9 cellular contexts compared by ENCODE assay signal in genomic region chr6:106608080-106608668, GRCh38. TPM values are rescaled to one million over a fixed set of nuclear protein-coding genes. Genes with fewer than 3 reads are reported as not detected.
A peak's percentile ranks its signal among the peaks of the same experiment; 100 is the strongest.
DNase-seq lines count a peak whose midpoint lies in the region; ATAC-seq and TF ChIP-seq lines count a peak whose summit lies in the region.
"Had no signal": no experiment of that assay in that cellular context is flagged by ENCODE, and none has a peak within 500 bp of the region (broad histone marks: within the 10 kb centered on the region; RNA-seq: fewer than 3 reads in every experiment).

No MANE protein-coding gene starts in this region.

- intact Hi-C loops in PC-9 (cut with micrococcal nuclease; ENCODE audit: unreplicated experiment) (loop anchor here (1.0 to 2.0 kb wide), 2 partner anchors 191 to 371 kb away; no protein-coding TSS in a partner anchor), natural killer cell (cut with micrococcal nuclease) (loop anchor here (5.0 kb wide), 1 partner anchor 369 kb away; no protein-coding TSS in a partner anchor)

- H3K36me3 Mint-ChIP-seq in natural killer cell, result no peaks in the 10 kb centered on the region

- peak; percentile 56 for TF ChIP-seq CTCF in HL-60 (IDR thresholded peaks at IDR 0.05; ENCODE audit: insufficient read depth, low read length)
- TF ChIP-seq CTCF in PC-9 (conservative IDR thresholded peaks at IDR 0.05), result peak; percentile 89
- TF ChIP-seq CTCF in natural killer cell (IDR thresholded peaks at IDR 0.05), result peak; percentile 76

- no TSS peak for BruUV-seq in PC-9 (replicated peaks; lab: Mats Ljungman, UMichigan)

- no peaks in the 10 kb centered on the region for H3K9me3 Mint-ChIP-seq in natural killer cell
- H3K9me3 Mint-ChIP-seq: dendritic cell treated with granulocyte-macrophage colony-stimulating factor and Interleukin-4, amounts not matched to agents 40 ng/mL and 50 ng/mL, for 4 days had no signal

- no peaks in the 10 kb centered on the region for H3K9me2 ChIP-seq in PC-9 (ENCODE audit: insufficient read depth)

- peak; percentile 32 for DNase-seq in NCI-H2196 (lab: John Stamatoyannopoulos, UW; ENCODE audit: unreplicated experiment)
- DNase-seq in NCI-H2196 treated with DMSO at 0.1 percent for 48 hours (lab: John Stamatoyannopoulos, UW; ENCODE audit: unreplicated experiment), result no peak
- peak; percentile 37 to 70 for DNase-seq in HL-60 (ENCODE audit: low read depth in 1 of 2, low spot score in 1 of 2)
- DNase-seq in PC-9, result peak; percentile 10 to 47
- DNase-seq in dermis blood vessel endothelial cell, result peak; percentile 78
- no peak for DNase-seq in natural killer cell
- DNase-seq in superior temporal gyrus (ENCODE audit: extremely low spot score), result no peak

- H3K27ac ChIP-seq in HL-60 (replicated peaks) (no peak overlapping the region), PC-9 (no peak overlapping the region)

- no peak overlapping the region for H2AFZ ChIP-seq in PC-9

- H3K4me1 ChIP-seq in PC-9 (replicated peaks; ENCODE audit: insufficient read depth), result no peaks in the 10 kb centered on the region

- no peak overlapping the region for H3K27ac Mint-ChIP-seq in natural killer cell
- H3K27ac Mint-ChIP-seq: dendritic cell treated with granulocyte-macrophage colony-stimulating factor and Interleukin-4, amounts not matched to agents 40 ng/mL and 50 ng/mL, for 4 days had no signal

- H3K9me3 ChIP-seq in PC-9 (ENCODE audit: insufficient read depth, low read depth), result no peaks in the 10 kb centered on the region

- H3K4me3 Mint-ChIP-seq in natural killer cell, result no peak overlapping the region
- H3K4me3 Mint-ChIP-seq: dendritic cell treated with granulocyte-macrophage colony-stimulating factor and Interleukin-4, amounts not matched to agents 40 ng/mL and 50 ng/mL, for 4 days had no signal

- peak; percentile 53 for ATAC-seq in GM18873 (IDR thresholded peaks at IDR 0.05; ENCODE audit: low FRiP score, unreplicated experiment)
- ATAC-seq in natural killer cell, result peak; percentile 83 to 92 (median 87)

- no peaks in the 10 kb centered on the region for H3K27me3 Mint-ChIP-seq in natural killer cell (ENCODE audit: low read depth in 2 of 2)
- H3K27me3 Mint-ChIP-seq: dendritic cell treated with granulocyte-macrophage colony-stimulating factor and Interleukin-4, amounts not matched to agents 40 ng/mL and 50 ng/mL, for 4 days had no signal

- CTCF ChIA-PET in PC-9 (lab: Charles Lee), result interaction anchor here (1.5 to 1.6 kb wide), 2 partner anchors 196 to 371 kb away, joined by 4 to 5 read pairs; no protein-coding TSS in a partner anchor

- H3K4me1 Mint-ChIP-seq in natural killer cell, result peaks cover 5% of the 10 kb centered on the region in 2 donors

- H3F3A ChIP-seq in PC-9 (ENCODE audit: insufficient read depth, low read depth), result no peaks in the 10 kb centered on the region

- POLR2A ChIA-PET in PC-9 (lab: Charles Lee; ENCODE audit: unreplicated experiment), result no interaction called here

- no peaks in the 10 kb centered on the region for H3K27me3 ChIP-seq in HL-60 (ENCODE audit: insufficient read depth, poor library complexity, severe bottlenecking)
- H3K27me3 ChIP-seq in PC-9 (ENCODE audit: insufficient read depth, low read depth), result no peaks in the 10 kb centered on the region

- no peak overlapping the region for H3K4me2 ChIP-seq in PC-9

- no peaks in the 10 kb centered on the region for H3K79me2 ChIP-seq in PC-9 (ENCODE audit: low read depth)

- 0 out of 2 replicates have a peak, but pooled peaks cover 12% of the 10 kb centered on the region for H3K36me3 ChIP-seq in PC-9 (ENCODE audit: low read depth)

- no peak overlapping the region for H3K4me3 ChIP-seq in HL-60 (replicated peaks; ENCODE audit: insufficient read depth, low read length)
- no peak overlapping the region for H3K4me3 ChIP-seq in PC-9

- H4K20me1 ChIP-seq in PC-9 (ENCODE audit: insufficient read depth), result no peaks in the 10 kb centered on the region

RNA-seq across cellular contexts. Expression of gene RTN4IP1, which starts 21.1 kb away (rescaled TPM):
- total RNA-seq in PC-9 (2021), result 8.1 and 10.0 TPM in 2 replicates
- 5.4 and 6.2 TPM in 2 replicates for total RNA-seq in dermis blood vessel endothelial cell
- 1 to 10 TPM; 2.9 to 5.5 (median 5.0) TPM for total RNA-seq in natural killer cell

RNA-seq across cellular contexts. Expression of gene QRSL1, which starts 21.2 kb away (rescaled TPM):
- 11.7 and 13.4 TPM in 2 replicates for total RNA-seq in PC-9 (2021)
- total RNA-seq in dermis blood vessel endothelial cell, result 8.3 and 12.6 TPM in 2 replicates
- total RNA-seq in natural killer cell, result 1 to 10 TPM; 5.6 to 8.4 (median 6.5) TPM

Comparison
In these comparisons a context has a peak if more than half of its experiments do, and no peak if none do; other contexts are left out.
1. DNase-seq: peak in NCI-H2196 (single experiment), HL-60 (2 of 2), PC-9 (2 of 2) and dermis blood vessel endothelial cell (single experiment); none in NCI-H2196 treated with DMSO at 0.1 percent for 48 hours (single experiment), natural killer cell (single experiment) and superior temporal gyrus (single experiment).
2. Peak in every context shown above with its lines, with median percentiles within 50 percentile points of each other: CTCF ChIP-seq.